In genomic region chr5:132213666-132214065, GRCh38 we compare ENCODE assay signal across 24 cellular contexts. TPM values are rescaled to one million over a fixed set of nuclear protein-coding genes. Genes with fewer than 3 reads are reported as not detected.
"Had no signal": no experiment of that assay in that cellular context is flagged by ENCODE, and none has a peak within 500 bp of the region (broad histone marks: within the 10 kb centered on the region; RNA-seq: fewer than 3 reads in every experiment).

No MANE protein-coding gene starts in this region.

- H3K27me3 ChIP-seq: foreskin keratinocyte, gastroesophageal sphincter, right lobe of liver, testis, tibial nerve, upper lobe of left lung had no signal

- H3K4me1 ChIP-seq: right lobe of liver had no signal

- H3K4me3 ChIP-seq: gastroesophageal sphincter, psoas muscle, right lobe of liver, testis, tibial nerve, upper lobe of left lung had no signal

- ATAC-seq: esophagus mucosa; foreskin keratinocyte; gastroesophageal sphincter; naive thymus-derived CD8-positive, alpha-beta T cell; psoas muscle; right lobe of liver; stimulated activated memory B cell treated with anti-CD40 and anti-IgM and Interleukin-4, amounts not matched to agents 10 μg/mL and 1 μg/mL and 100 μg/mL, for 72 hours; stimulated activated naive CD8-positive, alpha-beta T cell treated with anti-CD3 and anti-CD28 coated beads, Interleukin-15, Interleukin-2, amounts not matched to agents 100 U/mL and 50 U/mL, for 24 hours had no signal

- H3K9me3 ChIP-seq: gastroesophageal sphincter, psoas muscle, right lobe of liver, testis, tibial nerve, upper lobe of left lung had no signal

- H3K27ac ChIP-seq: epithelial cell of prostate, foreskin keratinocyte, psoas muscle, right lobe of liver, testis had no signal

- DNase-seq: central memory CD4-positive, alpha-beta T cell; effector CD8-positive, alpha-beta T cell; endodermal cell; foreskin keratinocyte; hypothalamus; immature natural killer cell; islet precursor cell; kidney glomerular epithelial cell; mesenchymal stem cell; nephron progenitor cell; nucleus accumbens; psoas muscle; right lobe of liver; stimulated activated CD4-positive, alpha-beta T cell treated with anti-CD3 and anti-CD28 coated beads, Interleukin-4, amount 100 ng/mL, for 4 hours; stimulated activated naive CD8-positive, alpha-beta T cell treated with anti-CD3 and anti-CD28 coated beads, Interleukin-15, Interleukin-2, amounts not matched to agents 100 U/mL and 50 U/mL, for 24 hours; substantia nigra; testis; upper lobe of left lung had no signal

RNA-seq across cellular contexts. Expression of gene P4HA2, which starts 14.0 kb away (rescaled TPM):
- total RNA-seq: naive thymus-derived CD8-positive, alpha-beta T cell had no signal

RNA-seq across cellular contexts. Expression of gene PDLIM4, which starts 43.8 kb away (rescaled TPM):
- total RNA-seq: naive thymus-derived CD8-positive, alpha-beta T cell had no signal
- polyA plus RNA-seq: immature natural killer cell; naive thymus-derived CD8-positive, alpha-beta T cell had no signal
